ENCODE assay signal across 1 cellular context in genomic region chr2:118721817-118722551, GRCh38.
TF ChIP-seq lines count a peak whose summit lies in the region.

No MANE protein-coding gene starts in this region.

TF ChIP-seq in K562, 482 proteins besides CTCF, POLR2A, EP300 and RAD21 (continued from another document):
- TF ChIP-seq THAP12 (CRISPR knock-in tag; IDR thresholded peaks at IDR 0.05): no peak
- 0 out of 2 replicates have a peak, but pooled peaks have one; percentile 62 for TF ChIP-seq HDAC2 (IDR thresholded peaks at IDR 0.05)
- no peak for TF ChIP-seq KAT7 (CRISPR knock-in tag; IDR thresholded peaks at IDR 0.05; ENCODE audit: borderline replicate concordance)
- TF ChIP-seq SMARCE1 (IDR thresholded peaks at IDR 0.05): peak; percentile 73; the same call in 1 of the 2 replicates
- TF ChIP-seq TBL1XR1 (IDR thresholded peaks at IDR 0.05; ENCODE audit: low read length in 2 of 2): peak in 1 of 2 experiments; percentile 63; a peak in 2 of 4 replicates
- TF ChIP-seq HES1 (IDR thresholded peaks at IDR 0.05; ENCODE audit: low read depth): peak; percentile 73
- TF ChIP-seq CHCHD3 (CRISPR knock-in tag; IDR thresholded peaks at IDR 0.05): no peak
- TF ChIP-seq E2F6 (IDR thresholded peaks at IDR 0.05; ENCODE audit: borderline replicate concordance in 1 of 2, extremely low read depth in 1 of 2, insufficient read depth in 1 of 2, insufficient read length in 1 of 2, low read depth in 1 of 2, low read length in 1 of 2, poor library complexity in 1 of 2, severe bottlenecking in 1 of 2): no peak
- TF ChIP-seq BRD9 (IDR thresholded peaks at IDR 0.05; ENCODE audit: low read depth, partially characterized antibody): no peak
- no peak for TF ChIP-seq CREBBP (IDR thresholded peaks at IDR 0.05; ENCODE audit: low read depth, low read length)
- TF ChIP-seq CBFA2T3 (IDR thresholded peaks at IDR 0.05): peak; percentile 88
- no peak for TF ChIP-seq MAFF (IDR thresholded peaks at IDR 0.05; ENCODE audit: low read length)
- TF ChIP-seq ATF2 (CRISPR knock-in tag; IDR thresholded peaks at IDR 0.05): no peak
- TF ChIP-seq ZNF655 (CRISPR knock-in tag; IDR thresholded peaks at IDR 0.05): no peak
- TF ChIP-seq AFF1 (IDR thresholded peaks at IDR 0.05; ENCODE audit: low read depth in 1 of 2, partially characterized antibody in 2 of 2): no peak
- peak; percentile 53; the same call in 1 of the 2 replicates for TF ChIP-seq ATF3 (IDR thresholded peaks at IDR 0.05)
- TF ChIP-seq ATF3 (CRISPR knock-in tag; conservative IDR thresholded peaks at IDR 0.05): no peak
- TF ChIP-seq PTRF (tag; IDR thresholded peaks at IDR 0.05): no peak
- TF ChIP-seq MEIS2 (IDR thresholded peaks at IDR 0.05; ENCODE audit: partially characterized antibody): no peak
- TF ChIP-seq ARNT (IDR thresholded peaks at IDR 0.05): no peak
- TF ChIP-seq GTF2F1 (IDR thresholded peaks at IDR 0.05; ENCODE audit: low read depth, low read length): no peak
- no peak for TF ChIP-seq ZFP1 (CRISPR knock-in tag; IDR thresholded peaks at IDR 0.05)
- TF ChIP-seq TAF9B (IDR thresholded peaks at IDR 0.05; ENCODE audit: partially characterized antibody): no peak
- no peak for TF ChIP-seq ZNF140 (CRISPR knock-in tag; IDR thresholded peaks at IDR 0.05)
- no peak for TF ChIP-seq ZNF224 (CRISPR knock-in tag; IDR thresholded peaks at IDR 0.05)
- peak; percentile 60 for TF ChIP-seq ZEB2 (IDR thresholded peaks at IDR 0.05)
- TF ChIP-seq MTA1 (IDR thresholded peaks at IDR 0.05; ENCODE audit: borderline replicate concordance): 0 out of 2 replicates have a peak, but pooled peaks have one; percentile 29
- peak; percentile 49 for TF ChIP-seq FOSL1 (tag; conservative IDR thresholded peaks at IDR 0.05)
- peak; percentile 34 for TF ChIP-seq ATF7 (IDR thresholded peaks at IDR 0.05)
- TF ChIP-seq TFAM (CRISPR knock-in tag; conservative IDR thresholded peaks at IDR 0.05): no peak
- no peak for TF ChIP-seq MCM7 (IDR thresholded peaks at IDR 0.05)
- no peak for TF ChIP-seq CBX8 (IDR thresholded peaks at IDR 0.05; ENCODE audit: borderline replicate concordance, extremely low read depth, low read depth, low read length, poor library complexity, severe bottlenecking)
- no peak for TF ChIP-seq MEF2A (IDR thresholded peaks at IDR 0.05; ENCODE audit: control insufficient read depth, low read depth, low read length)
- no peak for TF ChIP-seq NR1H2 (CRISPR knock-in tag; IDR thresholded peaks at IDR 0.05)
- TF ChIP-seq TAL1 (IDR thresholded peaks at IDR 0.05): peak; percentile 86
- TF ChIP-seq JUND (IDR thresholded peaks at IDR 0.05; ENCODE audit: borderline replicate concordance, low read depth, low read length): peak; percentile 42; the same call in 1 of the 2 replicates
- peak; percentile 41; the same call in 1 of the 3 replicates for TF ChIP-seq JUND (tag; IDR thresholded peaks at IDR 0.05; ENCODE audit: borderline replicate concordance, low read depth, low read length)
- TF ChIP-seq ZNF764 (CRISPR knock-in tag; IDR thresholded peaks at IDR 0.05; ENCODE audit: low read depth): no peak
- peak; percentile 51 for TF ChIP-seq CCNT2 (IDR thresholded peaks at IDR 0.05; ENCODE audit: borderline replicate concordance, extremely low read depth, insufficient read length, low read depth, low read length)
- TF ChIP-seq HSF4 (CRISPR knock-in tag; IDR thresholded peaks at IDR 0.05; ENCODE audit: borderline replicate concordance): no peak
- TF ChIP-seq THRA (IDR thresholded peaks at IDR 0.05): no peak
- 0 out of 2 replicates have a peak, but pooled peaks have one; percentile 54 for TF ChIP-seq CC2D1A (IDR thresholded peaks at IDR 0.05)
- TF ChIP-seq ZBTB11 (CRISPR knock-in tag; IDR thresholded peaks at IDR 0.05): no peak
